8 cellular contexts compared by ENCODE assay signal in the genomic region with DNA sequence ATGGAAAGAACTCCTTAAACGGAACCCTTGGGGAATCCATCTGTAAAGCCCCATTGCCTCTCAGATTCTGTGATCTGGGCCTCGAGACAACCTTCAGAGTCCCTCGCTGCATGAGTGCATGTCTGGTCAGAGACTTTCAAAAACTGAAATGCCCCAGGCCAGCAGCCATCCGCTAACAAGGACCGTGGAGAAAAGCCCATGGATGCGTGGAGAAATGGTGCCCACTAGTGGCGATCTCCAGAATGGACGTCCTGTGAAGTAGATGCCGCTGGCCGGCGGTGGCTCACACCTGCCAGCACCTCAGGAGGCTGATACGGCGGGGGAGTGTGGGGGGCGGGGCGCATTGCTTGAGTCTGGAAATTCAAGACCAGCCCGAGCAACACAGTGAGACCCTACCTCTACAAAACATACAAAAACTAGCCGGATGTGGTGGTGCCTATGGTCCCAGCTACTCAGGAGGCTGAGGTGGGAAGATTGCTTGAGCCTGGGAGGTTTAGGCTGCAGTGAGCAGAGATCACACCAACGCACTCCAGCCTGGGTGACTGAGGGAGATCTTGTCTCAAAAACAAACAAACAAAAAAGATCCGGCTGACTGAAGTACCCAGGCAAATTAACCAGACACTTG. TPM values are rescaled to one million over a fixed set of nuclear protein-coding genes. Genes with fewer than 3 reads are reported as not detected.
DNase-seq lines count a peak whose midpoint lies in the region; ATAC-seq and TF ChIP-seq lines count a peak whose summit lies in the region.

No MANE protein-coding gene starts in this region.

- TF ChIP-seq EP300 in ovary (IDR thresholded peaks at IDR 0.05) (no peak), transverse colon (IDR thresholded peaks at IDR 0.05; ENCODE audit: low read depth) (no peak)

- H3K27me3 ChIP-seq in SJSA1 (replicated peaks) (no peaks in the 10 kb centered on the region), ovary (no peaks in the 10 kb centered on the region), transverse colon (peaks cover 27% of the 10 kb centered on the region)

- 3 to 5% (median 3%) methylated on average over 19 of the region's 19 CpGs for WGBS in ovary, 3 donors
- 4 to 14% methylated on average over 4 to 19 of the region's 19 CpGs for WGBS in transverse colon (ENCODE audit: low coverage in 1 of 2), 2 donors

- H3K36me3 ChIP-seq in SJSA1 (no peaks in the 10 kb centered on the region), ovary (no peaks in the 10 kb centered on the region), transverse colon (no peaks in the 10 kb centered on the region)

- H3K4me1 ChIP-seq in SJSA1 (replicated peaks) (peaks cover 3% of the 10 kb centered on the region; the same call in 1 of the 2 replicates), ovary (ENCODE audit: insufficient read depth) (no peaks in the 10 kb centered on the region), transverse colon (peaks cover 0 to 8% (median 0%) of the 10 kb centered on the region in 4 donors)

- TF ChIP-seq CTCF in ovary (IDR thresholded peaks at IDR 0.05) (peak; percentile 69 to 91 (median 91)), transverse colon (IDR thresholded peaks at IDR 0.05) (peak; percentile 96 to 98 (median 97))

- no peak overlapping the region for H3K27ac ChIP-seq in SJSA1
- H3K27ac ChIP-seq in ovary: no peak overlapping the region
- H3K27ac ChIP-seq in transverse colon: no peak overlapping the region

- H3K4me3 ChIP-seq in SJSA1: no peak overlapping the region
- H3K4me3 ChIP-seq in ovary: no peak overlapping the region
- no peak overlapping the region for H3K4me3 ChIP-seq in transverse colon

- peak; percentile 83 for ATAC-seq in GM21786 (IDR thresholded peaks at IDR 0.05; ENCODE audit: unreplicated experiment)

- no peak for TF ChIP-seq POLR2A in ovary (IDR thresholded peaks at IDR 0.05)
- TF ChIP-seq POLR2A in transverse colon (IDR thresholded peaks at IDR 0.05): no peak

- DNase-seq in DMS79 treated with DMSO at 0.1 percent for 48 hours (lab: John Stamatoyannopoulos, UW): peak; percentile 98
- DNase-seq in M059J (ENCODE audit: low read depth): peak; percentile 74
- peak; percentile 50 to 75 for DNase-seq in SJSA1 (ENCODE audit: low read depth in 1 of 2, low spot score in 2 of 2)
- DNase-seq in activated gamma-delta T cell treated with Interleukin-2 at 50 U/mL for 16 hours: peak; percentile 86
- DNase-seq in germinal center (ENCODE audit: low spot score): peak; percentile 80
- DNase-seq in ovary: peak; percentile 73 to 88 (median 86)
- DNase-seq in transverse colon: peak; percentile 91

- in situ Hi-C loops in transverse colon (cut with MboI; ENCODE audit: low pct_ligation_motif_present in 1 of 4, low pct_unique_long_range_greater_than_20kb in 1 of 4, low sequenced_read_pairs in 3 of 4): no loop called here

- H3K9me3 ChIP-seq in SJSA1 (replicated peaks) (no peaks in the 10 kb centered on the region), ovary (no peaks in the 10 kb centered on the region), transverse colon (no peaks in the 10 kb centered on the region)

- intact Hi-C loops in ovary (cut with DNase I) (loop anchor here (2.0 to 5.0 kb wide), 4 partner anchors 200 to 415 kb away; no protein-coding TSS in a partner anchor), transverse colon (cut with DNase I; ENCODE audit: low total_unique reads) (loop anchor here (2.0 kb wide), 2 partner anchors 276 to 410 kb away; no protein-coding TSS in a partner anchor)

RNA-seq across cellular contexts. Expression of a gene that starts 7.9 kb away (rescaled TPM):
- 18.7 and 29.8 TPM in 2 replicates for total RNA-seq in M059J (2014; rRNA removed; shearing (Covaris generic))
- 16.5 and 27.2 TPM in 2 replicates for total RNA-seq in SJSA1 (2014; rRNA removed; shearing (Covaris generic))
- 10 to 100 TPM; 42.0 to 68.1 (median 55.2) TPM for total RNA-seq in ovary
- polyA plus RNA-seq in ovary: 10 to 100 TPM; 43.3 to 88.8 TPM
- 10 to 100 TPM; 34.8 to 75.4 (median 56.1) TPM for total RNA-seq in transverse colon

RNA-seq across cellular contexts. Expression of a gene that starts 47.8 kb away (rescaled TPM):
- not detected in 2 replicates for total RNA-seq in M059J (2014; rRNA removed; shearing (Covaris generic))
- 0.08 TPM in 1 of 2 replicates, not detected in the other for total RNA-seq in SJSA1 (2014; rRNA removed; shearing (Covaris generic))
- total RNA-seq in ovary (1 to 10 TPM in 2 of 7 donors, under 1 TPM in 1, not detected in 4; 0.28 to 5.2 (median 3.1) TPM), transverse colon (not detected)
- polyA plus RNA-seq in ovary: not detected

RNA-seq across cellular contexts. Expression of a gene that starts 54.6 kb away (rescaled TPM):
- total RNA-seq in M059J (2014; rRNA removed; shearing (Covaris generic)): 14.4 and 17.9 TPM in 2 replicates
- 29.9 and 35.2 TPM in 2 replicates for total RNA-seq in SJSA1 (2014; rRNA removed; shearing (Covaris generic))
- total RNA-seq in ovary (10 to 100 TPM; 29.2 to 45.0 (median 39.2) TPM), transverse colon (10 to 100 TPM; 15.3 to 49.7 (median 36.4) TPM)
- polyA plus RNA-seq in ovary: 10 to 100 TPM; 48.9 to 54.8 TPM
